ENCODE assay signal across 22 cellular contexts in genomic region chr1:183100575-183100974, GRCh38.
"Had no signal": no experiment of that assay in that cellular context is flagged by ENCODE, and none has a peak within 500 bp of the region (broad histone marks: within the 10 kb centered on the region; RNA-seq: fewer than 3 reads in every experiment).

No MANE protein-coding gene starts in this region.

- H3K27me3 ChIP-seq: brain microvascular endothelial cell, cardiac muscle cell had no signal

- H3K27ac ChIP-seq: brain microvascular endothelial cell, cardiac muscle cell had no signal

- H3K36me3 Mint-ChIP-seq: activated naive CD4-positive, alpha-beta T cell treated with anti-CD3 and anti-CD28 coated beads, Interleukin-2, amount 50 U/mL, for 72 hours had no signal

- H3K9me3 Mint-ChIP-seq: activated B cell treated with CpG ODN at 0.5 μM for 24 hours; activated CD4-positive, alpha-beta T cell treated with anti-CD3 and anti-CD28 coated beads, Interleukin-2, amount 10 ng/mL, durations not matched to agents 24 days and 14 days; activated naive CD4-positive, alpha-beta T cell treated with anti-CD3 and anti-CD28 coated beads, Interleukin-2, amount 50 U/mL, for 72 hours; activated T-cell treated with anti-CD3 and anti-CD28 coated beads, Interleukin-2, amount 50 U/mL, for 4 hours had no signal

- DNase-seq: activated B cell treated with CpG ODN at 0.5 μM for 24 hours; activated CD4-positive, alpha-beta T cell treated with anti-CD3 and anti-CD28 coated beads for 1 hour; activated CD4-positive, alpha-beta T cell treated with anti-CD3 and anti-CD28 coated beads, Interleukin-2, amount 10 ng/mL, durations not matched to agents 24 days and 14 days; activated CD4-positive, alpha-beta T cell treated with anti-CD3 and anti-CD28 coated beads, Interleukin-2, amount 50 U/mL, for 48 hours; activated effector memory CD4-positive, alpha-beta T cell treated with anti-CD3 and anti-CD28 coated beads, Interleukin-2, amount 50 U/mL, for 16 hours; activated naive CD4-positive, alpha-beta T cell treated with Interleukin-2 at 50 U/mL for 16 hours; activated T-cell treated with anti-CD3 and anti-CD28 coated beads, Interleukin-2, amount 50 U/mL, for 4 hours; amygdala; brain microvascular endothelial cell; Kasumi-1; KBM-7; NCI-H1048; NCI-H146; NCI-H1930; NCI-H2107; NCI-H446; NCI-H524; SHP77 treated with DMSO at 0.1 percent for 48 hours; T-helper 17 cell; T-helper 9 cell had no signal

- H3K27ac Mint-ChIP-seq: activated B cell treated with CpG ODN at 0.5 μM for 24 hours; activated CD4-positive, alpha-beta T cell treated with anti-CD3 and anti-CD28 coated beads, Interleukin-2, amount 10 ng/mL, durations not matched to agents 24 days and 14 days; activated naive CD4-positive, alpha-beta T cell treated with anti-CD3 and anti-CD28 coated beads, Interleukin-2, amount 50 U/mL, for 72 hours; T-helper 17 cell had no signal

- H3K27me3 Mint-ChIP-seq: activated B cell treated with CpG ODN at 0.5 μM for 24 hours had no signal

- ATAC-seq: activated naive CD4-positive, alpha-beta T cell treated with anti-CD3 and anti-CD28 coated beads, Interleukin-2, amount 50 U/mL, for 72 hours; activated T-cell treated with anti-CD3 and anti-CD28 coated beads, Interleukin-2, amount 50 U/mL, for 4 hours; T-helper 17 cell had no signal

- H3K4me3 ChIP-seq: cardiac muscle cell had no signal

- H3K4me3 Mint-ChIP-seq: activated B cell treated with CpG ODN at 0.5 μM for 24 hours; activated CD4-positive, alpha-beta T cell treated with anti-CD3 and anti-CD28 coated beads, Interleukin-2, amount 10 ng/mL, durations not matched to agents 24 days and 14 days; activated T-cell treated with anti-CD3 and anti-CD28 coated beads, Interleukin-2, amount 50 U/mL, for 4 hours; T-helper 17 cell had no signal

- H3K4me1 Mint-ChIP-seq: activated CD4-positive, alpha-beta T cell treated with anti-CD3 and anti-CD28 coated beads, Interleukin-2, amount 10 ng/mL, durations not matched to agents 24 days and 14 days; T-helper 17 cell had no signal
